Comparison of ENCODE assay signal across 10 cellular contexts in genomic region chr20:25039697-25040437, GRCh38. TPM values are rescaled to one million over a fixed set of nuclear protein-coding genes. Genes with fewer than 3 reads are reported as not detected.
DNase-seq lines count a peak whose midpoint lies in the region; ATAC-seq and TF ChIP-seq lines count a peak whose summit lies in the region.
"Had no signal": no experiment of that assay in that cellular context is flagged by ENCODE, and none has a peak within 500 bp of the region (broad histone marks: within the 10 kb centered on the region; RNA-seq: fewer than 3 reads in every experiment).

No MANE protein-coding gene starts in this region.

- 23% methylated on average over 9 of the region's 9 CpGs; no CpG with 5 or more reads in 1 of the 2 donors for WGBS in transverse colon (ENCODE audit: low coverage in 1 of 2), 2 donors

- no peaks in the 10 kb centered on the region for H3K9me3 ChIP-seq in transverse colon

- TF ChIP-seq EP300 in transverse colon (IDR thresholded peaks at IDR 0.05; ENCODE audit: low read depth) = no peak

- no peaks in the 10 kb centered on the region for H3K36me3 ChIP-seq in transverse colon

- ATAC-seq in memory B cell (ENCODE audit: low read depth) (no peak), HG02678 (IDR thresholded peaks at IDR 0.05; ENCODE audit: unreplicated experiment) (no peak)

- H3K9me3 Mint-ChIP-seq in memory B cell = no peaks in the 10 kb centered on the region
- no peaks in the 10 kb centered on the region for H3K9me3 Mint-ChIP-seq in HFFc6

- H3K4me3 Mint-ChIP-seq in memory B cell = no peak overlapping the region
- no peak overlapping the region for H3K4me3 Mint-ChIP-seq in HFFc6

- peak overlapping the region; percentile 47 for H3K27ac Mint-ChIP-seq in memory B cell
- H3K27ac Mint-ChIP-seq in HFFc6 = no peak overlapping the region

- H3K27me3 ChIP-seq in transverse colon = no peaks in the 10 kb centered on the region

- peaks cover 64 to 81% (median 73%) of the 10 kb centered on the region in 4 donors for H3K4me1 ChIP-seq in transverse colon

- in situ Hi-C loops in transverse colon (cut with MboI; ENCODE audit: low pct_ligation_motif_present in 1 of 4, low pct_unique_long_range_greater_than_20kb in 1 of 4, low sequenced_read_pairs in 3 of 4) = no loop called here

- H3K36me3 Mint-ChIP-seq in memory B cell (peaks cover 2% of the 10 kb centered on the region), HFFc6 (ENCODE audit: low read depth) (no peaks in the 10 kb centered on the region)

- DNase-seq in NCI-H2107 treated with DMSO at 0.1 percent for 48 hours (lab: John Stamatoyannopoulos, UW; ENCODE audit: unreplicated experiment) = peak; percentile 11
- DNase-seq in NCI-H2107 (lab: John Stamatoyannopoulos, UW) = no peak
- peak; percentile 84 for DNase-seq in dermis blood vessel endothelial cell
- no peak for DNase-seq in memory B cell (ENCODE audit: low spot score in 2 of 2)
- DNase-seq in transverse colon = peak; percentile 84
- DNase-seq in HFFc6 = no peak
- no peak for DNase-seq in stimulated activated naive CD4-positive, alpha-beta T cell (lab: John Stamatoyannopoulos, UW)
- DNase-seq: 8988T had no signal

- H3K27me3 Mint-ChIP-seq in memory B cell (no peaks in the 10 kb centered on the region), HFFc6 (ENCODE audit: insufficient read depth) (peaks cover 8% of the 10 kb centered on the region)

- TF ChIP-seq CTCF in transverse colon (IDR thresholded peaks at IDR 0.05) (peak in 1 of 5 experiments; percentile 8), HFFc6 (IDR thresholded peaks at IDR 0.05) (no peak)

- no peak for TF ChIP-seq POLR2A in transverse colon (IDR thresholded peaks at IDR 0.05)

- peaks cover 42% of the 10 kb centered on the region for H3K4me1 Mint-ChIP-seq in memory B cell
- H3K4me1 Mint-ChIP-seq in HFFc6 (ENCODE audit: low read depth) = peaks cover 13% of the 10 kb centered on the region

- peak overlapping the region in 1 of 4 donors; percentile 2 for H3K4me3 ChIP-seq in transverse colon

- intact Hi-C loops in transverse colon (cut with DNase I; ENCODE audit: low total_unique reads) = no loop called here

- peak overlapping the region; percentile 76 to 91 (median 84) for H3K27ac ChIP-seq in transverse colon

RNA-seq across cellular contexts. Expression of gene ACSS1, which starts 18.1 kb away (rescaled TPM):
- total RNA-seq in dermis blood vessel endothelial cell = 39.6 and 52.1 TPM in 2 replicates
- total RNA-seq in transverse colon = 10 to 100 TPM; 30.3 to 64.7 (median 51.6) TPM
- 1 to 10 TPM in 5 of 6 experiments, under 1 TPM in 1; 0.80 to 1.4 (median 1.2) TPM for total RNA-seq in HFFc6 (2021; fragmentation: NEBNext Ultra II Directional; extraction: Animal tissue kit (Norgen Biotek cat#: 25700))

RNA-seq across cellular contexts. Expression of gene VSX1, which starts 42.1 kb away (rescaled TPM):
- not detected in 2 replicates for total RNA-seq in dermis blood vessel endothelial cell
- under 1 TPM in 1 of 4 donors, not detected in 3; 0.16 TPM for total RNA-seq in transverse colon
- not detected for total RNA-seq in HFFc6 (2021; fragmentation: NEBNext Ultra II Directional; extraction: Animal tissue kit (Norgen Biotek cat#: 25700))
- total RNA-seq: kidney epithelial cell had no signal

RNA-seq across cellular contexts. Expression of gene APMAP, which starts 47.3 kb away (rescaled TPM):
- 90.7 and 94.6 TPM in 2 replicates for total RNA-seq in dermis blood vessel endothelial cell
- total RNA-seq in transverse colon = 10 to 100 TPM; 14.9 to 88.6 (median 50.2) TPM
- total RNA-seq in HFFc6 (2021; fragmentation: NEBNext Ultra II Directional; extraction: Animal tissue kit (Norgen Biotek cat#: 25700)) = 100 to 1,000 TPM; 119 to 137 (median 129) TPM

Comparison
In these comparisons a context has a peak if more than half of its experiments do, and no peak if none do; other contexts are left out.
1. DNase-seq: peak in NCI-H2107 treated with DMSO at 0.1 percent for 48 hours (single experiment), dermis blood vessel endothelial cell (single experiment) and transverse colon (single experiment); none in NCI-H2107 (single experiment), memory B cell (0 of 2), HFFc6 (single experiment) and stimulated activated naive CD4-positive, alpha-beta T cell (0 of 6).
2. RNA of gene ACSS1, which starts 18.1 kb away (total RNA-seq): 30.3 to 64.7 TPM in transverse colon and 39.6 to 52.1 TPM in dermis blood vessel endothelial cell; 0.80 to 1.4 TPM in HFFc6; every median in the first group is over 10 times any median in the second.